In the genomic region with DNA sequence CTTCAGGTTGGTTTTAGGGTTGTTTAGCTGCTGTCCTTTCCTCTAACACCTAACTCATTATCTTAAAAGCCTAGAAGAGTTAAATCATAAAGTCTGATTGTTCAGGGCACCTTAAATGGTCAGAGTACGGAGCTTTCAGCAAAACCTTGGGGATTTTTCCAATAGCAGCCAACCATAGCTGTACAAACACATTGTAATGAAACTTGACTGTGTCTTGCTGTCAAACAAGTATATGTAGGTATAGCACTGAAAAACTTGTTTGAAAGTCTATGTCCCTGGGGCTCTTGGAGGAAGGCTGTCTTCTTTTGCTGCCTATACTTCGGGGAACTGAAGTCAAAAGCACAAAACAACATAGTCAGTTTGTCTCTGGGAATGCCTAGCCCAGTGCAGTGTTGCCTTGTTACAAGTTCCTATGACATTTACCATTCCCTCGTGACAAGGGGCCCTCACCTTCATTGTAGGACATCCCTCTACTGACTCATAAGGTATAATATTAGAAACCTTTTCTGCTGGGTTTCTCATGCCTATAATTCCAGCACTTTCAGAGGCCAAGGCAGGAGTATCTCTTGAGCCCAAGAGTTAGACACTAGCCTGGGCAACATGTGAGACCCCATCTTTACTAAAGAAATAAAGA, we compare ENCODE assay signal across 20 cellular contexts.
DNase-seq lines count a peak whose midpoint lies in the region; ATAC-seq and TF ChIP-seq lines count a peak whose summit lies in the region.
"Had no signal": no experiment of that assay in that cellular context is flagged by ENCODE, and none has a peak within 500 bp of the region (broad histone marks: within the 10 kb centered on the region; RNA-seq: fewer than 3 reads in every experiment).

No MANE protein-coding gene starts in this region.

- H3K9me2 ChIP-seq in hepatocyte (replicated peaks; ENCODE audit: insufficient read depth) = no peaks in the 10 kb centered on the region

- no peak for ATAC-seq in aorta (ENCODE audit: low FRiP score)
- ATAC-seq: CD8-positive, alpha-beta T cell; HCT116; Panc1 had no signal

- H3K27ac ChIP-seq in VCaP = peak overlapping the region; percentile 74
- peak overlapping the region; percentile 42 for H3K27ac ChIP-seq in hepatocyte
- H3K27ac ChIP-seq in smooth muscle cell (ENCODE audit: low read depth) = peak overlapping the region; percentile 43
- no peak overlapping the region for H3K27ac ChIP-seq in tibial artery
- H3K27ac ChIP-seq in caudate nucleus (ENCODE audit: low read depth, low read length) = no peak overlapping the region
- H3K27ac ChIP-seq in aorta (ENCODE audit: low read depth in 1 of 2, low read length in 2 of 2) = peak overlapping the region in 1 of 2 donors; percentile 23
- H3K27ac ChIP-seq: C4-2B, RWPE1 had no signal

- H3K79me2 ChIP-seq in hepatocyte (no peaks in the 10 kb centered on the region), smooth muscle cell (ENCODE audit: low read depth) (no peaks in the 10 kb centered on the region)

- H3K4me3 ChIP-seq in hepatocyte = no peak overlapping the region
- H3K4me3 ChIP-seq in smooth muscle cell = no peak overlapping the region
- no peak overlapping the region for H3K4me3 ChIP-seq in tibial artery
- no peak overlapping the region for H3K4me3 ChIP-seq in aorta (ENCODE audit: low read length in 2 of 2)

- no peaks in the 10 kb centered on the region for H3F3A ChIP-seq in smooth muscle cell (ENCODE audit: low read depth)

- intact Hi-C loops in tibial artery (cut with DNase I; ENCODE audit: low total_unique reads) (no loop called here), aorta (cut with DNase I) (no loop called here)

- H3K36me3 ChIP-seq in hepatocyte (replicated peaks; ENCODE audit: insufficient read depth, low read depth) (no peaks in the 10 kb centered on the region), smooth muscle cell (ENCODE audit: low read depth) (no peaks in the 10 kb centered on the region), tibial artery (no peaks in the 10 kb centered on the region), aorta (ENCODE audit: control insufficient read depth in 1 of 2, insufficient read depth in 2 of 2, low read length in 1 of 2) (no peaks in the 10 kb centered on the region)

- H3K27me3 ChIP-seq in hepatocyte = no peaks in the 10 kb centered on the region
- no peaks in the 10 kb centered on the region for H3K27me3 ChIP-seq in smooth muscle cell (ENCODE audit: low read depth)
- no peaks in the 10 kb centered on the region for H3K27me3 ChIP-seq in tibial artery
- H3K27me3 ChIP-seq in aorta (ENCODE audit: control insufficient read depth in 1 of 2, insufficient read depth in 2 of 2, low read length in 1 of 2) = no peaks in the 10 kb centered on the region

- H3K4me2 ChIP-seq in hepatocyte (no peak overlapping the region), smooth muscle cell (no peak overlapping the region)

- WGBS in hepatocyte (ENCODE audit: low lambda C conversion rate, missing lambda C conversion rate) = 58% methylated on average over 3 of the region's 3 CpGs
- WGBS in smooth muscle cell (ENCODE audit: low lambda C conversion rate) = 85% methylated on average over 3 of the region's 3 CpGs
- 66 to 79% methylated on average over 3 of the region's 3 CpGs for WGBS in aorta, 2 donors

- H2AFZ ChIP-seq in hepatocyte = no peak overlapping the region
- H2AFZ ChIP-seq in smooth muscle cell (ENCODE audit: low read depth) = no peak overlapping the region

- no peak for TF ChIP-seq CTCF in VCaP (conservative IDR thresholded peaks at IDR 0.05)
- no peak for TF ChIP-seq CTCF in hepatocyte (IDR thresholded peaks at IDR 0.05; ENCODE audit: poor library complexity)
- TF ChIP-seq CTCF in smooth muscle cell (IDR thresholded peaks at IDR 0.05; ENCODE audit: borderline replicate concordance, insufficient read depth, poor library complexity, severe bottlenecking) = no peak
- no peak for TF ChIP-seq CTCF in tibial artery (IDR thresholded peaks at IDR 0.05)

- no peak overlapping the region for H3K9ac ChIP-seq in smooth muscle cell (ENCODE audit: low read depth)

- H3K9me3 ChIP-seq in hepatocyte (ENCODE audit: low read depth) = no peaks in the 10 kb centered on the region
- H3K9me3 ChIP-seq in smooth muscle cell (replicated peaks; ENCODE audit: low read depth) = no peaks in the 10 kb centered on the region
- no peaks in the 10 kb centered on the region for H3K9me3 ChIP-seq in tibial artery
- no peaks in the 10 kb centered on the region for H3K9me3 ChIP-seq in aorta (ENCODE audit: control insufficient read depth, low read length)

- H4K20me1 ChIP-seq in hepatocyte (ENCODE audit: insufficient read depth, poor library complexity, severe bottlenecking) (no peaks in the 10 kb centered on the region), smooth muscle cell (ENCODE audit: low read depth) (no peaks in the 10 kb centered on the region)

- DNase-seq in DMS53 treated with DMSO at 0.1 percent for 48 hours (lab: John Stamatoyannopoulos, UW; ENCODE audit: unreplicated experiment) = peak; percentile 44
- DNase-seq in hepatocyte (ENCODE audit: low spot score) = peak; percentile 49
- no peak for DNase-seq in smooth muscle cell (lab: John Stamatoyannopoulos, UW; ENCODE audit: unreplicated experiment)
- no peak for DNase-seq in tibial artery
- DNase-seq in caudate nucleus (lab: John Stamatoyannopoulos, UW) = no peak
- DNase-seq in aorta = no peak
- DNase-seq: CD8-positive, alpha-beta T cell; DMS 273 treated with DMSO at 0.1 percent for 48 hours; NCI-H1048; NCI-H1417; NCI-H1694 treated with DMSO at 0.1 percent for 48 hours; NCI-H2081; NCI-H2227 treated with DMSO at 0.1 percent for 48 hours; NCI-H526 treated with DMSO at 0.1 percent for 48 hours; SHP77 had no signal

- peaks cover 15% of the 10 kb centered on the region for H3K4me1 ChIP-seq in hepatocyte (ENCODE audit: insufficient read depth)
- H3K4me1 ChIP-seq in smooth muscle cell (ENCODE audit: low read depth) = no peaks in the 10 kb centered on the region
- peaks cover 0 to 16% (median 6%) of the 10 kb centered on the region in 4 donors for H3K4me1 ChIP-seq in tibial artery
- peaks cover 1 to 2% of the 10 kb centered on the region in 2 donors for H3K4me1 ChIP-seq in aorta (ENCODE audit: control insufficient read depth in 1 of 2, insufficient read depth in 2 of 2, low read length in 2 of 2)

Comparison
In these comparisons a context has a peak if more than half of its experiments do, and no peak if none do; other contexts are left out.
1. DNase-seq: peak in DMS53 treated with DMSO at 0.1 percent for 48 hours (single experiment) and hepatocyte (single experiment); none in smooth muscle cell (single experiment), tibial artery (0 of 2), caudate nucleus (0 of 61) and aorta (0 of 2).
2. H3K27ac ChIP-seq: peak in VCaP (single experiment), hepatocyte (single experiment) and smooth muscle cell (single experiment); none in tibial artery (0 of 2) and caudate nucleus (single experiment).